1 cellular context compared by ENCODE assay signal in the genomic region with DNA sequence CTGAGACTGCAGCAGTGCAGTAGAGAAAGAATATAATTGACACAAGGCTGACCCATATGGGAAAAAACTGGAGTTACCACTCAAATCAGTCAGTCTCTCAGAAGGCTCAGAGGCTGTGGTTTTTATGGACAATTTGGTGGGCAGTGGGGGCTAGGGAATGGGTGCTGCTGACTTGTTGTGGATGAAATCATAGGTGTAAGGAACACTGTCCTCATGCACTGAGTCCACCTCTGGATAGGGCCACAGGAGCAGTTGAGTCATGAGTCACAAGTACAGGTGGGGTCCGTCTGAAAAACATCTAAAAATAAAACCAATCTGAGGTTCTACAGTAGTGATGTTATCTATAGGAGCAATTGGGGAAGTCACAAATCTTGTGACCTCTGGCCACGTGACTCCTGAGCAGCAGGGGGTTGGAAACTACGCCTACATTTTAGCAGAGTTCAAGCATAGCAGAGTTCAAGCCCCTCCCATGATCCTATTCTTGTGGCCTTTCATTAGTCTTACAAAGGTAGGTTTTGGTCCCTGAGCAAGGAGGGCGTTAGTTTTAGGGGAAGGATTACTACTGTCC.
TF ChIP-seq lines count a peak whose summit lies in the region.

No MANE protein-coding gene starts in this region.

TF ChIP-seq in HepG2, 621 proteins besides CTCF, POLR2A, EP300 and RAD21 (continued from another document):
- TF ChIP-seq, protein P1, sequence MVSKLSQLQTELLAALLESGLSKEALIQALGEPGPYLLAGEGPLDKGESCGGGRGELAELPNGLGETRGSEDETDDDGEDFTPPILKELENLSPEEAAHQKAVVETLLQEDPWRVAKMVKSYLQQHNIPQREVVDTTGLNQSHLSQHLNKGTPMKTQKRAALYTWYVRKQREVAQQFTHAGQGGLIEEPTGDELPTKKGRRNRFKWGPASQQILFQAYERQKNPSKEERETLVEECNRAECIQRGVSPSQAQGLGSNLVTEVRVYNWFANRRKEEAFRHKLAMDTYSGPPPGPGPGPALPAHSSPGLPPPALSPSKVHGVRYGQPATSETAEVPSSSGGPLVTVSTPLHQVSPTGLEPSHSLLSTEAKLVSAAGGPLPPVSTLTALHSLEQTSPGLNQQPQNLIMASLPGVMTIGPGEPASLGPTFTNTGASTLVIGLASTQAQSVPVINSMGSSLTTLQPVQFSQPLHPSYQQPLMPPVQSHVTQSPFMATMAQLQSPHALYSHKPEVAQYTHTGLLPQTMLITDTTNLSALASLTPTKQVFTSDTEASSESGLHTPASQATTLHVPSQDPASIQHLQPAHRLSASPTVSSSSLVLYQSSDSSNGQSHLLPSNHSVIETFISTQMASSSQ (IDR thresholded peaks at IDR 0.05; ENCODE audit: low read depth), result no peak
- TF ChIP-seq, protein P1 (CRISPR knock-in tag; IDR thresholded peaks at IDR 0.05; ENCODE audit: borderline replicate concordance), result no peak
